ENCODE assay signal across 17 cellular contexts in genomic region chr22:44351037-44351436, GRCh38. TPM values are rescaled to one million over a fixed set of nuclear protein-coding genes. Genes with fewer than 3 reads are reported as not detected.
DNase-seq lines count a peak whose midpoint lies in the region; ATAC-seq and TF ChIP-seq lines count a peak whose summit lies in the region.
"Had no signal": no experiment of that assay in that cellular context is flagged by ENCODE, and none has a peak within 500 bp of the region (broad histone marks: within the 10 kb centered on the region; RNA-seq: fewer than 3 reads in every experiment).

No MANE protein-coding gene starts in this region.

- H3F3A ChIP-seq in PC-9 (ENCODE audit: insufficient read depth, low read depth), result peaks cover 11% of the 10 kb centered on the region
- H3F3A ChIP-seq in smooth muscle cell (ENCODE audit: low read depth), result no peaks in the 10 kb centered on the region

- H3K4me2 ChIP-seq in PC-9 (peak overlapping the region; percentile 46), smooth muscle cell (no peak overlapping the region)

- H2AFZ ChIP-seq in PC-9 (no peak overlapping the region), smooth muscle cell (ENCODE audit: low read depth) (no peak overlapping the region)

- H3K9ac ChIP-seq in smooth muscle cell (ENCODE audit: low read depth), result no peak overlapping the region
- H3K9ac ChIP-seq: BLaER1 treated with 17β-estradiol and CSF1 and Interleukin-3, amounts not matched to agents 10 nM and 100 nM; KMS-11 had no signal

- H3K4me3 ChIP-seq in PC-9 (peak overlapping the region; percentile 1; the same call in 1 of the 2 replicates), smooth muscle cell (no peak overlapping the region)
- H3K4me3 ChIP-seq: BLaER1 treated with 17β-estradiol and CSF1 and Interleukin-3, amounts not matched to agents 10 nM and 100 nM; MG63; Peyer's patch had no signal

- TF ChIP-seq CTCF in PC-9 (conservative IDR thresholded peaks at IDR 0.05) (no peak), foreskin keratinocyte (conservative IDR thresholded peaks at IDR 0.05) (no peak), smooth muscle cell (IDR thresholded peaks at IDR 0.05; ENCODE audit: borderline replicate concordance, insufficient read depth, poor library complexity, severe bottlenecking) (no peak)

- H3K27me3 Mint-ChIP-seq in activated T-cell treated with anti-CD3 and anti-CD28 coated beads, Interleukin-2, amount 50 U/mL, for 72 hours (ENCODE audit: low read depth), result peaks cover 24% of the 10 kb centered on the region

- H3K4me1 ChIP-seq in PC-9 (replicated peaks; ENCODE audit: insufficient read depth) (peaks cover 22% of the 10 kb centered on the region), foreskin keratinocyte (peaks cover 3% of the 10 kb centered on the region), smooth muscle cell (ENCODE audit: low read depth) (peaks cover 9% of the 10 kb centered on the region)

- 93% methylated on average over 6 of the region's 6 CpGs for WGBS in smooth muscle cell (ENCODE audit: low lambda C conversion rate)

- CTCF ChIA-PET in PC-9 (lab: Charles Lee), result interaction anchor here (0.5 to 0.7 kb wide), 2 partner anchors 13 to 99 kb away, joined by 3 to 4 read pairs; no protein-coding TSS in a partner anchor

- H4K20me1 ChIP-seq in PC-9 (ENCODE audit: insufficient read depth) (no peaks in the 10 kb centered on the region), smooth muscle cell (ENCODE audit: low read depth) (no peaks in the 10 kb centered on the region)

- intact Hi-C loops in PC-9 (cut with micrococcal nuclease; ENCODE audit: unreplicated experiment), result no loop called here

- H3K27me3 ChIP-seq in PC-9 (ENCODE audit: insufficient read depth, low read depth) (no peaks in the 10 kb centered on the region), foreskin keratinocyte (peaks cover 34% of the 10 kb centered on the region), smooth muscle cell (ENCODE audit: low read depth) (no peaks in the 10 kb centered on the region)
- H3K27me3 ChIP-seq: BLaER1 treated with 17β-estradiol and CSF1 and Interleukin-3, amounts not matched to agents 10 nM and 100 nM; MG63; Peyer's patch had no signal

- H3K27ac ChIP-seq in PC-9, result peak overlapping the region; percentile 76
- H3K27ac ChIP-seq in foreskin keratinocyte, result peak overlapping the region; percentile 26
- H3K27ac ChIP-seq in smooth muscle cell (ENCODE audit: low read depth), result peak overlapping the region; percentile 24
- H3K27ac ChIP-seq: BLaER1 treated with 17β-estradiol and CSF1 and Interleukin-3, amounts not matched to agents 10 nM and 100 nM; HL-60; KMS-11; Peyer's patch had no signal

- ATAC-seq in activated T-cell treated with anti-CD3 and anti-CD28 coated beads, Interleukin-2, amount 50 U/mL, for 72 hours (replicated peaks in 1 of 2), result no peak
- ATAC-seq in foreskin keratinocyte, result no peak
- ATAC-seq in HG02981 (IDR thresholded peaks at IDR 0.05; ENCODE audit: unreplicated experiment), result no peak

- no TSS peak for BruUV-seq in PC-9 (replicated peaks; lab: Mats Ljungman, UMichigan)

- H3K4me1 Mint-ChIP-seq in activated T-cell treated with anti-CD3 and anti-CD28 coated beads, Interleukin-2, amount 50 U/mL, for 72 hours (ENCODE audit: low read depth), result peaks cover 23% of the 10 kb centered on the region

- no peaks in the 10 kb centered on the region for H3K9me3 Mint-ChIP-seq in activated T-cell treated with anti-CD3 and anti-CD28 coated beads, Interleukin-2, amount 50 U/mL, for 72 hours

- no peaks in the 10 kb centered on the region for H3K36me3 Mint-ChIP-seq in activated T-cell treated with anti-CD3 and anti-CD28 coated beads, Interleukin-2, amount 50 U/mL, for 72 hours (ENCODE audit: insufficient read depth in 2 of 2)

- H3K9me3 ChIP-seq in PC-9 (ENCODE audit: insufficient read depth, low read depth) (no peaks in the 10 kb centered on the region), smooth muscle cell (replicated peaks; ENCODE audit: low read depth) (no peaks in the 10 kb centered on the region)
- H3K9me3 ChIP-seq: BLaER1 treated with 17β-estradiol and CSF1 and Interleukin-3, amounts not matched to agents 10 nM and 100 nM; MG63; Peyer's patch had no signal

- DNase-seq in activated T-cell treated with anti-CD3 and anti-CD28 coated beads, Interleukin-2, amount 50 U/mL, for 72 hours, result no peak
- no peak for DNase-seq in activated T-cell treated with anti-CD3 and anti-CD28 coated beads, Interleukin-2, amount 50 U/mL, for 48 hours
- DNase-seq in PC-9 (no peak), foreskin keratinocyte (no peak), smooth muscle cell (lab: John Stamatoyannopoulos, UW; ENCODE audit: unreplicated experiment) (no peak), NCI-H1105 treated with DMSO at 0.1 percent for 48 hours (lab: John Stamatoyannopoulos, UW) (no peak), NCI-H748 treated with DMSO at 0.1 percent for 48 hours (lab: John Stamatoyannopoulos, UW) (no peak)
- DNase-seq: HCEC 1CT, NCI-H187 treated with DMSO at 0.1 percent for 48 hours, NCI-H446 treated with DMSO at 0.1 percent for 48 hours, NCI-H774 had no signal

- H3K79me2 ChIP-seq in PC-9 (ENCODE audit: low read depth) (no peaks in the 10 kb centered on the region), smooth muscle cell (ENCODE audit: low read depth) (no peaks in the 10 kb centered on the region)

- peak overlapping the region; percentile 68 for H3K27ac Mint-ChIP-seq in activated T-cell treated with anti-CD3 and anti-CD28 coated beads, Interleukin-2, amount 50 U/mL, for 72 hours

- H3K36me3 ChIP-seq in PC-9 (ENCODE audit: low read depth) (no peaks in the 10 kb centered on the region), smooth muscle cell (ENCODE audit: low read depth) (no peaks in the 10 kb centered on the region)
- H3K36me3 ChIP-seq: BLaER1 treated with 17β-estradiol and CSF1 and Interleukin-3, amounts not matched to agents 10 nM and 100 nM; MG63; Peyer's patch had no signal

- POLR2A ChIA-PET in PC-9 (lab: Charles Lee; ENCODE audit: unreplicated experiment), result no interaction called here

- peak overlapping the region; percentile 50 to 79 for H3K4me3 Mint-ChIP-seq in activated T-cell treated with anti-CD3 and anti-CD28 coated beads, Interleukin-2, amount 50 U/mL, for 72 hours

- no peaks in the 10 kb centered on the region for H3K9me2 ChIP-seq in PC-9 (ENCODE audit: insufficient read depth)

RNA-seq across cellular contexts. Expression of gene SHISAL1, which starts 38.3 kb away (rescaled TPM):
- not detected for total RNA-seq in activated T-cell treated with anti-CD3 and anti-CD28 coated beads, Interleukin-2, amount 50 U/mL, for 72 hours
- total RNA-seq in PC-9 (2021) (0.94 and 1.2 TPM in 2 replicates), foreskin keratinocyte (0.03 TPM in 1 of 2 replicates, not detected in the other), smooth muscle cell (1.9 TPM in 2 replicates)
- polyA plus RNA-seq in foreskin keratinocyte (0.01 TPM in 1 of 2 replicates, not detected in the other), smooth muscle cell (0.39 and 0.78 TPM in 2 replicates)

Comparison
In these comparisons a context has a peak if more than half of its experiments do, and no peak if none do; other contexts are left out.
1. H3K27ac ChIP-seq: peak in every context shown above with its lines; median percentile 76 in PC-9; 26 in foreskin keratinocyte; 24 in smooth muscle cell.